ENCODE assay signal across 16 cellular contexts in genomic region chr3:155178810-155179424, GRCh38.
A peak's percentile ranks its signal among the peaks of the same experiment; 100 is the strongest.
DNase-seq lines count a peak whose midpoint lies in the region; ATAC-seq and TF ChIP-seq lines count a peak whose summit lies in the region.
"Had no signal": no experiment of that assay in that cellular context is flagged by ENCODE, and none has a peak within 500 bp of the region (broad histone marks: within the 10 kb centered on the region; RNA-seq: fewer than 3 reads in every experiment).

No MANE protein-coding gene starts in this region.

- intact Hi-C loops in naive thymus-derived CD4-positive, alpha-beta T cell (cut with micrococcal nuclease): no loop called here

- no peaks in the 10 kb centered on the region for H3K36me3 Mint-ChIP-seq in stimulated activated memory B cell treated with anti-CD40 and anti-IgM and Interleukin-4, amounts not matched to agents 10 μg/mL and 1 μg/mL and 100 μg/mL, for 72 hours
- H3K36me3 Mint-ChIP-seq in naive thymus-derived CD4-positive, alpha-beta T cell: no peaks in the 10 kb centered on the region
- H3K36me3 Mint-ChIP-seq: CD8-positive, alpha-beta memory T cell had no signal

- H3K4me3 ChIP-seq in DND-41 (ENCODE audit: low read depth in 1 of 2, low read length in 2 of 2): no peak overlapping the region
- H3K4me3 ChIP-seq in naive thymus-derived CD4-positive, alpha-beta T cell (ENCODE audit: low read length): no peak overlapping the region

- POLR2A ChIA-PET in naive thymus-derived CD4-positive, alpha-beta T cell (lab: Charles Lee): interaction anchor here (0.6 kb wide), 1 partner anchor 126 kb away, joined by 4 read pairs; no protein-coding TSS in a partner anchor

- H3K4me3 Mint-ChIP-seq in stimulated activated memory B cell treated with anti-CD40 and anti-IgM and Interleukin-4, amounts not matched to agents 10 μg/mL and 1 μg/mL and 100 μg/mL, for 72 hours: no peak overlapping the region
- no peak overlapping the region for H3K4me3 Mint-ChIP-seq in naive thymus-derived CD4-positive, alpha-beta T cell
- H3K4me3 Mint-ChIP-seq: CD8-positive, alpha-beta memory T cell had no signal

- no peaks in the 10 kb centered on the region for H3K27me3 Mint-ChIP-seq in stimulated activated memory B cell treated with anti-CD40 and anti-IgM and Interleukin-4, amounts not matched to agents 10 μg/mL and 1 μg/mL and 100 μg/mL, for 72 hours
- peaks cover 0 to 5% (median under 1%) of the 10 kb centered on the region in 5 donors for H3K27me3 Mint-ChIP-seq in naive thymus-derived CD4-positive, alpha-beta T cell

- peaks cover 6% of the 10 kb centered on the region for H3K4me1 Mint-ChIP-seq in stimulated activated memory B cell treated with anti-CD40 and anti-IgM and Interleukin-4, amounts not matched to agents 10 μg/mL and 1 μg/mL and 100 μg/mL, for 72 hours
- H3K4me1 Mint-ChIP-seq in naive thymus-derived CD4-positive, alpha-beta T cell: peaks cover 0 to 4% (median 2%) of the 10 kb centered on the region in 7 donors

- peak overlapping the region; percentile 35 for H3K27ac Mint-ChIP-seq in stimulated activated memory B cell treated with anti-CD40 and anti-IgM and Interleukin-4, amounts not matched to agents 10 μg/mL and 1 μg/mL and 100 μg/mL, for 72 hours
- no peak overlapping the region for H3K27ac Mint-ChIP-seq in naive thymus-derived CD4-positive, alpha-beta T cell

- H3K27ac ChIP-seq in DND-41 (ENCODE audit: low read length) (no peak overlapping the region; the same call in 1 of the 2 replicates), caudate nucleus (ENCODE audit: low read depth, low read length) (peak overlapping the region; percentile 11)
- no peak overlapping the region for H3K27ac ChIP-seq in naive thymus-derived CD4-positive, alpha-beta T cell (ENCODE audit: low read depth, low read length)

- CTCF ChIA-PET in naive thymus-derived CD4-positive, alpha-beta T cell (lab: Charles Lee): no interaction called here

- no peak overlapping the region for H2AFZ ChIP-seq in DND-41 (ENCODE audit: low read depth, low read length)

- no peaks in the 10 kb centered on the region for H3K9me3 ChIP-seq in DND-41 (ENCODE audit: insufficient read depth, low read length, severe bottlenecking)
- no peaks in the 10 kb centered on the region for H3K9me3 ChIP-seq in naive thymus-derived CD4-positive, alpha-beta T cell (ENCODE audit: control insufficient read depth in 2 of 3, low read length in 3 of 3)

- no peak for DNase-seq in DND-41
- DNase-seq in NOMO-1 treated with dmso at 0.1 percent for 144 hours (lab: John Stamatoyannopoulos, UW; ENCODE audit: unreplicated experiment): peak; percentile 66
- no peak for DNase-seq in caudate nucleus (lab: John Stamatoyannopoulos, UW)
- no peak for DNase-seq in DMS53 (lab: John Stamatoyannopoulos, UW)
- no peak for DNase-seq in naive thymus-derived CD4-positive, alpha-beta T cell
- DNase-seq: CD8-positive, alpha-beta memory T cell; EL; HCEC 1CT; KG1; NCI-H1105; NCI-H1694 treated with DMSO at 0.1 percent for 48 hours; NCI-H446; NCI-H82 had no signal

- H3K36me3 ChIP-seq in DND-41 (ENCODE audit: insufficient read depth, low read length): peaks cover 89% of the 10 kb centered on the region
- no peaks in the 10 kb centered on the region for H3K36me3 ChIP-seq in naive thymus-derived CD4-positive, alpha-beta T cell (ENCODE audit: control insufficient read depth in 2 of 3, insufficient read depth in 3 of 3, low read length in 3 of 3)

- TF ChIP-seq CTCF in DND-41 (IDR thresholded peaks at IDR 0.05; ENCODE audit: borderline replicate concordance, extremely low read depth, low read length, poor library complexity, severe bottlenecking): no peak

- H3K79me2 ChIP-seq in DND-41 (ENCODE audit: insufficient read depth, low read length): no peaks in the 10 kb centered on the region

- ATAC-seq in DND-41 (ENCODE audit: insufficient read depth, low read depth) (0 out of 3 replicates have a peak, but pooled peaks have one; percentile 8), HG03354 (IDR thresholded peaks at IDR 0.05; ENCODE audit: poor library complexity, severe bottlenecking, unreplicated experiment) (no peak), GM21529 (IDR thresholded peaks at IDR 0.05; ENCODE audit: unreplicated experiment) (no peak)
- ATAC-seq in stimulated activated memory B cell treated with anti-CD40 and anti-IgM and Interleukin-4, amounts not matched to agents 10 μg/mL and 1 μg/mL and 100 μg/mL, for 72 hours: no peak
- ATAC-seq in naive thymus-derived CD4-positive, alpha-beta T cell: no peak

- no peaks in the 10 kb centered on the region for H4K20me1 ChIP-seq in DND-41 (ENCODE audit: insufficient read depth, low read length)

- H3K27me3 ChIP-seq in DND-41 (ENCODE audit: insufficient read depth, low read length, poor library complexity): no peaks in the 10 kb centered on the region
- no peaks in the 10 kb centered on the region for H3K27me3 ChIP-seq in naive thymus-derived CD4-positive, alpha-beta T cell (ENCODE audit: control insufficient read depth in 2 of 2, insufficient read depth in 2 of 2, low read length in 2 of 2)

- peaks cover 4% of the 10 kb centered on the region for H3K9me3 Mint-ChIP-seq in stimulated activated memory B cell treated with anti-CD40 and anti-IgM and Interleukin-4, amounts not matched to agents 10 μg/mL and 1 μg/mL and 100 μg/mL, for 72 hours
- no peaks in the 10 kb centered on the region for H3K9me3 Mint-ChIP-seq in naive thymus-derived CD4-positive, alpha-beta T cell

- no peak overlapping the region for H3K4me2 ChIP-seq in DND-41 (ENCODE audit: insufficient read depth, low read length)

- H3K9ac ChIP-seq in DND-41 (ENCODE audit: low read depth, low read length): no peak overlapping the region

- peaks cover 22% of the 10 kb centered on the region for H3K4me1 ChIP-seq in DND-41 (ENCODE audit: insufficient read depth, low read length)
- no peaks in the 10 kb centered on the region for H3K4me1 ChIP-seq in naive thymus-derived CD4-positive, alpha-beta T cell (ENCODE audit: control insufficient read depth in 2 of 2, insufficient read depth in 2 of 2, low read length in 2 of 2)
